ENCODE assay signal across 22 cellular contexts in the genomic region with DNA sequence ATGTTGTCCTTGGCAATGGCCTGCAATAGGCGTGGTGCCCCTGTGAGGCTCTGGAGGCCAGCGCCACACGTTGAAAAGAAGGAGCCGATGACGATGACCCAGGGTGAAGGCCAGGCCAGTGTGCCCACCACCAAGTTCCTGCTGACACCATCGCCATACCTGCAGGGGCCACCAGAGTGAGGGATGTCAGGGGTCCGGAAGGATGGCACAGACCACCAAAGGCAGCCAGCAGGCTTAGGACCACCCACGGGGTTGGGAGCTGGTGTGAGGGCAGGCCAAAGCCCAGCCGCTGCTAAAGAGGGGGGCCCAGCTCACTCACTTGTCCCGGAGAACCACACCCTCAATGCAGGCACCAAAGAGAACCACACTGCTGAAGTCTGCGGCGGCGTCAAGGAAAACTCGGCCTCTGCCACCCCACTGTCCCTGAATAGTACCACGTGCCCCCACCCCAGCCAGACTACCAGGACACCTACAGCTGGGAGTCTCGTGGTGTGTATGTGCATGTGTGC. TPM values are rescaled to one million over a fixed set of nuclear protein-coding genes. Genes with fewer than 3 reads are reported as not detected.
DNase-seq lines count a peak whose midpoint lies in the region; ATAC-seq, FAIRE-seq and TF ChIP-seq lines count a peak whose summit lies in the region.
"Had no signal": no experiment of that assay in that cellular context is flagged by ENCODE, and none has a peak within 500 bp of the region (broad histone marks: within the 10 kb centered on the region; RNA-seq: fewer than 3 reads in every experiment).

No MANE protein-coding gene starts in this region.

- H3K27me3 ChIP-seq in K562 (ENCODE audit: control insufficient read depth in 2 of 2, insufficient read depth in 2 of 2, low read length in 2 of 2), result no peaks in the 10 kb centered on the region
- no peaks in the 10 kb centered on the region for H3K27me3 ChIP-seq in spleen (replicated peaks in 1 of 7)
- H3K27me3 ChIP-seq: BE2C had no signal

- TF ChIP-seq EP300 in K562 (IDR thresholded peaks at IDR 0.05; ENCODE audit: low read length), result no peak

- H3K9me3 ChIP-seq in K562 (replicated peaks; ENCODE audit: control insufficient read depth, insufficient read depth, low read depth, low read length), result no peaks in the 10 kb centered on the region
- H3K9me3 ChIP-seq in spleen, result no peaks in the 10 kb centered on the region
- H3K9me3 ChIP-seq: BE2C, Caco-2 had no signal

- H3K27ac ChIP-seq in K562 (ENCODE audit: extremely low read depth, low read depth, low read length) (no peak overlapping the region), spleen (no peak overlapping the region)

- in situ Hi-C loops in K562 (cut with MboI), result no loop called here

- ATAC-seq in K562 (no peak), HG03460 (IDR thresholded peaks at IDR 0.05; ENCODE audit: unreplicated experiment) (no peak), HG02970 (IDR thresholded peaks at IDR 0.05; ENCODE audit: low FRiP score, unreplicated experiment) (no peak)
- ATAC-seq: HCT116 had no signal

- H3K79me2 ChIP-seq in K562 (ENCODE audit: control insufficient read depth, insufficient read depth, low read length), result no peaks in the 10 kb centered on the region

- H3K9me1 ChIP-seq in K562 (ENCODE audit: control insufficient read depth, insufficient read depth, low read length), result no peaks in the 10 kb centered on the region

- POLR2A ChIA-PET in K562 (lab: Yijun Ruan, JAX), result interaction anchor here (0.6 to 1.9 kb wide), 5 partner anchors 10 to 74 kb away, joined by 3 to 5 read pairs (median 3); partner anchors contain the start of gene PSMB10

- no TSS peak for BruUV-seq in K562 (replicated peaks; lab: Mats Ljungman, UMichigan)

- TF ChIP-seq RAD21 in K562 (CRISPR knock-in tag; conservative IDR thresholded peaks at IDR 0.05 in 1 of 2, IDR thresholded peaks at IDR 0.05 in 1 of 2), result no peak

- 0 out of 2 replicates have a peak, but pooled peaks cover 3% of the 10 kb centered on the region for H4K20me1 ChIP-seq in K562 (replicated peaks; ENCODE audit: control insufficient read depth, insufficient read depth, low read length)

- FAIRE-seq in K562 (lab: Jason Lieb, UNC), result no peak
- no peak for FAIRE-seq in RCC 7860 (lab: Jason Lieb, UNC)
- FAIRE-seq: A204.1 had no signal

- intact Hi-C loops in K562 (cut with micrococcal nuclease), result no loop called here
- intact Hi-C loops in spleen (cut with DNase I; ENCODE audit: low total_unique reads), result no loop called here

- H3K4me1 ChIP-seq in K562 (replicated peaks in 1 of 2; ENCODE audit: control insufficient read depth in 2 of 2, insufficient read depth in 2 of 2, low read length in 2 of 2), result peaks cover 0 to 29% of the 10 kb centered on the region in 2 experiments; a peak in 2 of 5 replicates
- peaks cover 0 to 19% (median 2%) of the 10 kb centered on the region in 6 donors for H3K4me1 ChIP-seq in spleen
- H3K4me1 ChIP-seq: Caco-2 had no signal

- H3K36me3 ChIP-seq in K562 (ENCODE audit: control insufficient read depth, insufficient read depth, low read length) (peaks cover 86% of the 10 kb centered on the region; the same call in 2 of the 3 replicates), spleen (peaks cover 0 to 100% (median 80%) of the 10 kb centered on the region in 6 donors)
- H3K36me3 ChIP-seq: BE2C had no signal

- DNase-seq in K562 (ENCODE audit: extremely low read depth in 1 of 4, low spot score in 3 of 4) (no peak), erythroblast (lab: John Stamatoyannopoulos, UW) (no peak), spleen (peak; percentile 63), RCC 7860 (ENCODE audit: low spot score) (no peak)
- DNase-seq in activated CD4-positive, CD25-positive, alpha-beta regulatory T cell (lab: John Stamatoyannopoulos, UW), result no peak
- DNase-seq: ACHN; BE2C; C1 segment of cervical spinal cord; Caco-2; CD4-positive, alpha-beta T cell; DMS153; DMS79; GF-D8; GOT3; H7; HFFc6 had no signal

- TF ChIP-seq POLR2A in K562 (conservative IDR thresholded peaks at IDR 0.05) (no peak), erythroblast (IDR thresholded peaks at IDR 0.05; ENCODE audit: low read length) (peak; percentile 6), spleen (IDR thresholded peaks at IDR 0.05) (no peak)

- H3K4me3 ChIP-seq in K562 (no peak overlapping the region), spleen (no peak overlapping the region)

- CTCF ChIA-PET in K562 (lab: Yijun Ruan, JAX; ENCODE audit: low intra/inter-chr PET ratio), result no interaction called here

- H3K9ac ChIP-seq in K562 (ENCODE audit: insufficient read depth in 1 of 2, low read depth in 2 of 2, low read length in 2 of 2), result no peak overlapping the region

- H2AFZ ChIP-seq in K562 (ENCODE audit: low read depth, low read length), result no peak overlapping the region

- no peak for TF ChIP-seq CTCF in K562 (IDR thresholded peaks at IDR 0.05 in 2 of 3, conservative IDR thresholded peaks at IDR 0.05 in 1 of 3; ENCODE audit: insufficient read depth in 2 of 3, low read depth in 1 of 3, low read length in 3 of 3)
- TF ChIP-seq CTCF in spleen (IDR thresholded peaks at IDR 0.05 in 8 of 11, conservative IDR thresholded peaks at IDR 0.05 in 3 of 11), result no peak

- H3K4me2 ChIP-seq in K562 (ENCODE audit: insufficient read depth, low read length), result no peak overlapping the region

- WGBS in K562 (ENCODE audit: insufficient coverage, low coverage, missing lambda C conversion rate), result 82% methylated on average over 15 of the region's 16 CpGs
- 91 to 95% (median 94%) methylated on average over 2 to 16 of the region's 16 CpGs for WGBS in spleen, 5 donors

RNA-seq across cellular contexts. Expression of gene LCAT, which starts 6.5 kb away (rescaled TPM):
- 40.9 and 121 TPM in 2 replicates for total RNA-seq in K562 (2011; cell fraction: chromatin; rRNA removed; ENCODE audit: low replicate concordance)
- total RNA-seq in K562 (2011; cell fraction: nucleolus; rRNA removed), result 59.7 and 75.9 TPM in 2 replicates
- total RNA-seq in K562 (2011; cell fraction: nucleoplasm; rRNA removed), result 41.1 and 47.6 TPM in 2 replicates
- total RNA-seq in K562 (2014; rRNA removed) (6.8 and 9.0 TPM in 2 replicates), K562 (2014; rRNA removed; fragmentation: Illumina TruSeq; extraction: Trizol) (3.0 and 3.2 TPM in 2 replicates), K562 (2015; rRNA removed; fragmentation: Illumina TruSeq; extraction: Trizol) (4.1 and 4.5 TPM in 2 replicates), K562 (2021) (14.2 and 21.0 TPM in 2 replicates), spleen (10 to 100 TPM in 5 of 7 donors, 1 to 10 TPM in 2; 5.2 to 28.5 (median 13.7) TPM)
- polyA plus RNA-seq in K562 (2011; rRNA removed) (6.7 and 14.9 TPM in 2 replicates), K562 (2014; fragmentation: Illumina TruSeq; extraction: Trizol) (5.0 and 5.6 TPM in 2 replicates), K562 (2014; fragmentation: Nextera tagmentation; extraction: Ambion mirVana) (under 1 TPM; 0.46 to 0.94 TPM), K562 (2014; rRNA removed) (7.6 and 14.9 TPM in 2 replicates), spleen (10 to 100 TPM in 2 of 3 donors, 1 to 10 TPM in 1; 8.5 to 51.6 (median 40.2) TPM)
- 9.5 and 10.8 TPM in 2 replicates for polyA plus RNA-seq in K562 (2011; cell fraction: cytosol; rRNA removed)
- polyA plus RNA-seq in K562 (2011; cell fraction: nucleus; rRNA removed), result 72.6 and 86.1 TPM in 2 replicates
- polyA plus RNA-seq in K562 (2012), result 14.1 and 15.5 TPM in 2 replicates
- polyA minus RNA-seq in K562 (2011; rRNA and poly(A)+ RNA removed), result 1.5 and 2.2 TPM in 2 replicates
- 2.3 and 6.2 TPM in 2 replicates for polyA minus RNA-seq in K562 (2011; cell fraction: cytosol; rRNA and poly(A)+ RNA removed)
- polyA minus RNA-seq in K562 (2011; cell fraction: nucleus; rRNA and poly(A)+ RNA removed), result 8.9 and 10.0 TPM in 2 replicates

RNA-seq across cellular contexts. Expression of gene PSMB10, which starts 13.7 kb away (rescaled TPM):
- 1.6 and 9.1 TPM in 2 replicates for total RNA-seq in K562 (2011; cell fraction: chromatin; rRNA removed; ENCODE audit: low replicate concordance)
- total RNA-seq in K562 (2011; cell fraction: nucleolus; rRNA removed), result 14.7 and 18.7 TPM in 2 replicates
- total RNA-seq in K562 (2011; cell fraction: nucleoplasm; rRNA removed), result 7.4 and 9.6 TPM in 2 replicates
- total RNA-seq in K562 (2014; rRNA removed), result 101 and 105 TPM in 2 replicates
- 17.9 and 24.9 TPM in 2 replicates for total RNA-seq in K562 (2014; rRNA removed; fragmentation: Illumina TruSeq; extraction: Trizol)
- 53.1 and 53.4 TPM in 2 replicates for total RNA-seq in K562 (2015; rRNA removed; fragmentation: Illumina TruSeq; extraction: Trizol)
- total RNA-seq in K562 (2021), result 73.0 and 73.1 TPM in 2 replicates
- polyA plus RNA-seq in K562 (2011; rRNA removed), result 17.3 and 21.0 TPM in 2 replicates
- 46.1 and 143 TPM in 2 replicates for polyA plus RNA-seq in K562 (2011; cell fraction: cytosol; rRNA removed)
- 17.2 and 24.0 TPM in 2 replicates for polyA plus RNA-seq in K562 (2011; cell fraction: nucleus; rRNA removed)
- 84.8 and 94.3 TPM in 2 replicates for polyA plus RNA-seq in K562 (2012)
- 11.7 and 44.6 TPM in 2 replicates for polyA plus RNA-seq in K562 (2014; fragmentation: Illumina TruSeq; extraction: Trizol)
- polyA plus RNA-seq in K562 (2014; fragmentation: Nextera tagmentation; extraction: Ambion mirVana), result 10 to 100 TPM; 33.5 to 51.0 TPM
- 94.1 and 118 TPM in 2 replicates for polyA plus RNA-seq in K562 (2014; rRNA removed)
- 2.5 and 3.3 TPM in 2 replicates for polyA minus RNA-seq in K562 (2011; rRNA and poly(A)+ RNA removed)
- 20.3 and 25.1 TPM in 2 replicates for polyA minus RNA-seq in K562 (2011; cell fraction: cytosol; rRNA and poly(A)+ RNA removed)
- polyA minus RNA-seq in K562 (2011; cell fraction: nucleus; rRNA and poly(A)+ RNA removed), result 13.1 and 14.0 TPM in 2 replicates
- 100 to 1,000 TPM in 6 of 7 donors, 10 to 100 TPM in 1; 80.3 to 152 (median 128) TPM for total RNA-seq in spleen
- polyA plus RNA-seq in spleen, result 100 to 1,000 TPM; 207 to 236 (median 236) TPM

RNA-seq across cellular contexts. Expression of gene SLC12A4, which starts 18.0 kb away (rescaled TPM):
- 178 and 539 TPM in 2 replicates for total RNA-seq in K562 (2011; cell fraction: chromatin; rRNA removed; ENCODE audit: low replicate concordance)
- 265 and 279 TPM in 2 replicates for total RNA-seq in K562 (2011; cell fraction: nucleolus; rRNA removed)
- total RNA-seq in K562 (2011; cell fraction: nucleoplasm; rRNA removed), result 167 and 175 TPM in 2 replicates
- total RNA-seq in K562 (2014; rRNA removed) (15.0 and 16.9 TPM in 2 replicates), K562 (2014; rRNA removed; fragmentation: Illumina TruSeq; extraction: Trizol) (9.9 and 10.0 TPM in 2 replicates), K562 (2015; rRNA removed; fragmentation: Illumina TruSeq; extraction: Trizol) (10.4 and 11.6 TPM in 2 replicates), K562 (2021) (32.8 and 43.5 TPM in 2 replicates), spleen (10 to 100 TPM; 23.1 to 68.5 (median 38.6) TPM)
- polyA plus RNA-seq in K562 (2011; rRNA removed) (22.9 and 48.4 TPM in 2 replicates), K562 (2014; fragmentation: Illumina TruSeq; extraction: Trizol) (24.1 and 30.0 TPM in 2 replicates), K562 (2014; fragmentation: Nextera tagmentation; extraction: Ambion mirVana) (1 to 10 TPM in 1 of 2 experiments, under 1 TPM in 1; 0.75 to 1.8 TPM), K562 (2014; rRNA removed) (25.1 and 32.7 TPM in 2 replicates), spleen (10 to 100 TPM in 1 of 3 donors, 1 to 10 TPM in 2; 4.6 to 27.4 (median 8.9) TPM)
- polyA plus RNA-seq in K562 (2011; cell fraction: cytosol; rRNA removed), result 30.2 and 36.7 TPM in 2 replicates
- polyA plus RNA-seq in K562 (2011; cell fraction: nucleus; rRNA removed), result 238 and 295 TPM in 2 replicates
- 24.3 and 29.4 TPM in 2 replicates for polyA plus RNA-seq in K562 (2012)
- polyA minus RNA-seq in K562 (2011; rRNA and poly(A)+ RNA removed), result 24.9 and 34.3 TPM in 2 replicates
- 24.5 and 42.6 TPM in 2 replicates for polyA minus RNA-seq in K562 (2011; cell fraction: cytosol; rRNA and poly(A)+ RNA removed)
- polyA minus RNA-seq in K562 (2011; cell fraction: nucleus; rRNA and poly(A)+ RNA removed), result 67.9 and 90.5 TPM in 2 replicates

RNA-seq across cellular contexts. Expression of gene CTRL, which starts 18.7 kb away (rescaled TPM):
- 6.7 and 9.8 TPM in 2 replicates for total RNA-seq in K562 (2011; cell fraction: chromatin; rRNA removed; ENCODE audit: low replicate concordance)
- 9.2 and 10.8 TPM in 2 replicates for total RNA-seq in K562 (2011; cell fraction: nucleolus; rRNA removed)
- total RNA-seq in K562 (2011; cell fraction: nucleoplasm; rRNA removed), result 3.4 and 3.5 TPM in 2 replicates
- total RNA-seq in K562 (2014; rRNA removed) (4.0 and 5.6 TPM in 2 replicates), K562 (2014; rRNA removed; fragmentation: Illumina TruSeq; extraction: Trizol) (2.0 and 2.4 TPM in 2 replicates), K562 (2015; rRNA removed; fragmentation: Illumina TruSeq; extraction: Trizol) (2.4 and 3.4 TPM in 2 replicates), K562 (2021) (3.8 and 4.1 TPM in 2 replicates), spleen (1 to 10 TPM; 2.0 to 8.5 (median 4.6) TPM)
- polyA plus RNA-seq in K562 (2011; rRNA removed) (1.4 TPM in 2 replicates), K562 (2014; fragmentation: Illumina TruSeq; extraction: Trizol) (3.3 TPM in 2 replicates), K562 (2014; fragmentation: Nextera tagmentation; extraction: Ambion mirVana) (1 to 10 TPM; 1.7 to 2.5 TPM), K562 (2014; rRNA removed) (5.2 and 5.5 TPM in 2 replicates), spleen (10 to 100 TPM in 1 of 3 donors, 1 to 10 TPM in 2; 2.7 to 10.3 (median 4.8) TPM)
- 2.0 and 5.9 TPM in 2 replicates for polyA plus RNA-seq in K562 (2011; cell fraction: cytosol; rRNA removed)
- polyA plus RNA-seq in K562 (2011; cell fraction: nucleus; rRNA removed), result 4.2 and 10.5 TPM in 2 replicates
- polyA plus RNA-seq in K562 (2012), result 1.8 and 4.6 TPM in 2 replicates
- 0.75 and 1.7 TPM in 2 replicates for polyA minus RNA-seq in K562 (2011; rRNA and poly(A)+ RNA removed)
- 0.95 and 1.7 TPM in 2 replicates for polyA minus RNA-seq in K562 (2011; cell fraction: cytosol; rRNA and poly(A)+ RNA removed)
- 0.78 and 2.2 TPM in 2 replicates for polyA minus RNA-seq in K562 (2011; cell fraction: nucleus; rRNA and poly(A)+ RNA removed)

RNA-seq across cellular contexts. Expression of gene DPEP3, which starts 29.9 kb away (rescaled TPM):
- not detected in 2 replicates for total RNA-seq in K562 (2011; cell fraction: chromatin; rRNA removed; ENCODE audit: low replicate concordance)
- not detected in 2 replicates for total RNA-seq in K562 (2011; cell fraction: nucleolus; rRNA removed)
- not detected in 2 replicates for total RNA-seq in K562 (2011; cell fraction: nucleoplasm; rRNA removed)
- total RNA-seq in K562 (2014; rRNA removed), result not detected in 2 replicates
- total RNA-seq in K562 (2014; rRNA removed; fragmentation: Illumina TruSeq; extraction: Trizol), result not detected in 2 replicates
- not detected in 2 replicates for total RNA-seq in K562 (2015; rRNA removed; fragmentation: Illumina TruSeq; extraction: Trizol)
- not detected in 2 replicates for total RNA-seq in K562 (2021)
- not detected in 2 replicates for polyA plus RNA-seq in K562 (2011; rRNA removed)
- 0.06 TPM in 1 of 2 replicates, not detected in the other for polyA plus RNA-seq in K562 (2011; cell fraction: cytosol; rRNA removed)
- polyA plus RNA-seq in K562 (2011; cell fraction: nucleus; rRNA removed), result 0.07 TPM in 1 of 2 replicates, not detected in the other
- not detected in 2 replicates for polyA plus RNA-seq in K562 (2012)
- not detected in 2 replicates for polyA plus RNA-seq in K562 (2014; fragmentation: Illumina TruSeq; extraction: Trizol)
- not detected for polyA plus RNA-seq in K562 (2014; fragmentation: Nextera tagmentation; extraction: Ambion mirVana)
- polyA plus RNA-seq in K562 (2014; rRNA removed), result not detected in 2 replicates
- polyA minus RNA-seq in K562 (2011; rRNA and poly(A)+ RNA removed), result not detected in 2 replicates
- polyA minus RNA-seq in K562 (2011; cell fraction: cytosol; rRNA and poly(A)+ RNA removed), result not detected in 2 replicates
- not detected in 2 replicates for polyA minus RNA-seq in K562 (2011; cell fraction: nucleus; rRNA and poly(A)+ RNA removed)
- 1 to 10 TPM in 4 of 7 donors, under 1 TPM in 3; 0.57 to 2.2 (median 1.4) TPM for total RNA-seq in spleen
- polyA plus RNA-seq in spleen, result under 1 TPM; 0.26 to 0.49 (median 0.43) TPM
- total RNA-seq: Caco-2, Daoy, HFFc6, HT-29 had no signal
